Comparison of ENCODE assay signal across 14 cellular contexts in the genomic region with DNA sequence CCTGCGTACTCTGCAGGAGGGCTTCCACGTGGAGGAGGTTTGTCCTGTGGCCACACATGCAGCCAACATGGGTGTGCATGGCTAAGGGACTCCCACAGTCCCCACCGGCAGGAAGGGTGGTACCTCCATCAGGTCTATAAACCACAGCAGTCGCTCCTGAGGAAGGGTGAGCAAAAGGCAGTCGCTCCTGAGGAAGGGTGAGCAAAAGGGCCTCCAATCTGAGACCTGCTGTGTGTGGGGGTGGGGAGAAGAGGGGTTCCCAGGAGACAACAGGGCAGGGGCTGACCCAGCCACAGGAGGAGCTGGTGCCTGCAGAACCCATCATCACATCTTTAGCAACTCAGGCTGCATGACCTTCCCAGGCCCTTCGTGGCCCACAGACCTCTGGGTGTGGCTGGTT. TPM values are rescaled to one million over a fixed set of nuclear protein-coding genes. Genes with fewer than 3 reads are reported as not detected.
DNase-seq lines count a peak whose midpoint lies in the region; ATAC-seq and TF ChIP-seq lines count a peak whose summit lies in the region.
"Had no signal": no experiment of that assay in that cellular context is flagged by ENCODE, and none has a peak within 500 bp of the region (broad histone marks: within the 10 kb centered on the region; RNA-seq: fewer than 3 reads in every experiment).

No MANE protein-coding gene starts in this region.

- no peak overlapping the region for H2BK12ac ChIP-seq in neuronal stem cell (ENCODE audit: low read length)

- no peak overlapping the region for H3K18ac ChIP-seq in neuronal stem cell (ENCODE audit: low read length)

- no peak overlapping the region for H3K23ac ChIP-seq in neuronal stem cell (ENCODE audit: low read depth, low read length, poor library complexity)

- in situ Hi-C loops in ACHN (cut with HindIII; ENCODE audit: low pct_ligation_motif_present, low pct_unique_long_range_greater_than_20kb, low sequenced_read_pairs): no loop called here

- no peak for TF ChIP-seq CTCF in CD4-positive, alpha-beta T cell (IDR thresholded peaks at IDR 0.05)

- H3K4ac ChIP-seq in neuronal stem cell (ENCODE audit: low read length): no peak overlapping the region

- peak overlapping the region; percentile 4 for H3K27ac Mint-ChIP-seq in CD4-positive, alpha-beta T cell
- H3K27ac Mint-ChIP-seq in dendritic cell treated with granulocyte-macrophage colony-stimulating factor and Interleukin-4, amounts not matched to agents 40 ng/mL and 50 ng/mL, for 4 days: peak overlapping the region; percentile 16

- peaks cover 18 to 25% of the 10 kb centered on the region in 2 donors for H3K4me1 ChIP-seq in neuronal stem cell (ENCODE audit: control insufficient read depth in 2 of 2, insufficient read depth in 1 of 2, low read depth in 1 of 2, low read length in 2 of 2)
- H3K4me1 ChIP-seq: BE2C, Caco-2 had no signal

- no peaks in the 10 kb centered on the region for H3K9me3 ChIP-seq in CD4-positive, alpha-beta T cell (ENCODE audit: control insufficient read depth, low read length)
- H3K9me3 ChIP-seq in neuronal stem cell (replicated peaks in 1 of 2; ENCODE audit: control insufficient read depth in 2 of 2, insufficient read depth in 1 of 2, low read depth in 1 of 2, low read length in 2 of 2): no peaks in the 10 kb centered on the region
- H3K9me3 ChIP-seq: BE2C, Caco-2 had no signal

- no peak overlapping the region for H4K91ac ChIP-seq in neuronal stem cell (ENCODE audit: low read depth, low read length, poor library complexity)

- H2BK120ac ChIP-seq in neuronal stem cell (ENCODE audit: low read depth, low read length): no peak overlapping the region

- no peak overlapping the region for H3K14ac ChIP-seq in neuronal stem cell (ENCODE audit: low read length)

- no peak overlapping the region for H2AFZ ChIP-seq in neuronal stem cell (ENCODE audit: low read length)

- H3K9ac ChIP-seq in neuronal stem cell (ENCODE audit: low read depth, low read length, poor library complexity): peak overlapping the region; percentile 55

- H3K9me3 Mint-ChIP-seq in CD4-positive, alpha-beta T cell: no peaks in the 10 kb centered on the region
- peaks cover 14% of the 10 kb centered on the region for H3K9me3 Mint-ChIP-seq in dendritic cell treated with granulocyte-macrophage colony-stimulating factor and Interleukin-4, amounts not matched to agents 40 ng/mL and 50 ng/mL, for 4 days
- H3K9me3 Mint-ChIP-seq: CD8-positive, alpha-beta memory T cell had no signal

- H3K27me3 Mint-ChIP-seq in CD4-positive, alpha-beta T cell: no peaks in the 10 kb centered on the region
- peaks cover 2% of the 10 kb centered on the region for H3K27me3 Mint-ChIP-seq in dendritic cell treated with granulocyte-macrophage colony-stimulating factor and Interleukin-4, amounts not matched to agents 40 ng/mL and 50 ng/mL, for 4 days
- H3K27me3 Mint-ChIP-seq: CD8-positive, alpha-beta memory T cell had no signal

- H4K8ac ChIP-seq in neuronal stem cell (ENCODE audit: low read depth, low read length): no peak overlapping the region

- H2BK15ac ChIP-seq in neuronal stem cell (ENCODE audit: low read length): no peak overlapping the region

- H3K4me3 ChIP-seq in H7 (ENCODE audit: insufficient read depth, low read depth, low read length) (no peak overlapping the region), neuronal stem cell (ENCODE audit: low read length in 2 of 2) (peak overlapping the region in 1 of 2 donors; percentile 38)

- no peak overlapping the region for H2AK5ac ChIP-seq in neuronal stem cell (ENCODE audit: low read depth, low read length)

- H3K79me1 ChIP-seq in neuronal stem cell (ENCODE audit: low read depth, low read length): no peaks in the 10 kb centered on the region

- no peak overlapping the region for H3K4me2 ChIP-seq in neuronal stem cell (ENCODE audit: insufficient read depth, low read length, poor library complexity, severe bottlenecking)

- CTCF ChIA-PET in CD4-positive, alpha-beta T cell (lab: Charles Lee): interaction anchor here (0.7 kb wide), 1 partner anchor 89 kb away, joined by 3 read pairs; no protein-coding TSS in a partner anchor

- ATAC-seq in CD4-positive, alpha-beta T cell (ENCODE audit: poor library complexity): no peak
- ATAC-seq: HCT116 had no signal

- peaks cover 16% of the 10 kb centered on the region for H3K4me1 Mint-ChIP-seq in CD4-positive, alpha-beta T cell (ENCODE audit: low read depth)
- H3K4me1 Mint-ChIP-seq in dendritic cell treated with granulocyte-macrophage colony-stimulating factor and Interleukin-4, amounts not matched to agents 40 ng/mL and 50 ng/mL, for 4 days (ENCODE audit: low read depth): peaks cover 65% of the 10 kb centered on the region

- no peaks in the 10 kb centered on the region for H3K36me3 Mint-ChIP-seq in CD4-positive, alpha-beta T cell (ENCODE audit: low read depth)
- peaks cover 9% of the 10 kb centered on the region for H3K36me3 Mint-ChIP-seq in dendritic cell treated with granulocyte-macrophage colony-stimulating factor and Interleukin-4, amounts not matched to agents 40 ng/mL and 50 ng/mL, for 4 days (ENCODE audit: low read depth)

- POLR2A ChIA-PET in CD4-positive, alpha-beta T cell (lab: Charles Lee): interaction anchor here (1.0 kb wide), 1 partner anchor 235 kb away, joined by 3 read pairs; no protein-coding TSS in a partner anchor

- H3K27ac ChIP-seq in CD4-positive, alpha-beta T cell (ENCODE audit: low read depth, low read length): no peak overlapping the region
- no peak overlapping the region for H3K27ac ChIP-seq in neuronal stem cell (replicated peaks; ENCODE audit: low read length)
- H3K27ac ChIP-seq: C4-2B had no signal

- intact Hi-C loops in CD4-positive, alpha-beta T cell (cut with DNase I, micrococcal nuclease): no loop called here
- intact Hi-C loops in dendritic cell treated with granulocyte-macrophage colony-stimulating factor and Interleukin-4, amounts not matched to agents 40 ng/mL and 50 ng/mL, for 4 days (cut with micrococcal nuclease): no loop called here

- H3K4me3 Mint-ChIP-seq in CD4-positive, alpha-beta T cell: no peak overlapping the region
- H3K4me3 Mint-ChIP-seq in dendritic cell treated with granulocyte-macrophage colony-stimulating factor and Interleukin-4, amounts not matched to agents 40 ng/mL and 50 ng/mL, for 4 days: no peak overlapping the region

- no CpG with 5 or more reads among the region's 6 CpGs for WGBS in neuronal stem cell (ENCODE audit: extremely low coverage in 2 of 2, insufficient read length in 2 of 2, insufficient replicate concordance in 1 of 2), 2 donors

- no peaks in the 10 kb centered on the region for H3K27me3 ChIP-seq in CD4-positive, alpha-beta T cell (ENCODE audit: control insufficient read depth, insufficient read depth, low read length)
- H3K27me3 ChIP-seq in H7 (ENCODE audit: control insufficient read depth, insufficient read depth, low read length) (no peaks in the 10 kb centered on the region), neuronal stem cell (ENCODE audit: control insufficient read depth in 3 of 3, insufficient read depth in 3 of 3, low read depth in 1 of 3, low read length in 3 of 3) (no peaks in the 10 kb centered on the region)
- H3K27me3 ChIP-seq: BE2C had no signal

- H3K36me3 ChIP-seq in H7 (replicated peaks; ENCODE audit: control insufficient read depth, insufficient read depth, low read length) (no peaks in the 10 kb centered on the region), neuronal stem cell (replicated peaks in 1 of 2; ENCODE audit: control insufficient read depth in 2 of 2, insufficient read depth in 2 of 2, low read length in 2 of 2) (peaks cover 0 to 2% of the 10 kb centered on the region in 2 donors)
- H3K36me3 ChIP-seq: BE2C had no signal

- H2BK5ac ChIP-seq in neuronal stem cell (ENCODE audit: low read length): no peak overlapping the region

- DNase-seq in CD4-positive, alpha-beta T cell: no peak
- DNase-seq in H7 (peak; percentile 12), neuronal stem cell (ENCODE audit: low spot score) (no peak), SKM-1 (lab: John Stamatoyannopoulos, UW; ENCODE audit: unreplicated experiment) (no peak), ACHN (no peak), NCI-H510A (lab: John Stamatoyannopoulos, UW) (no peak)
- DNase-seq: BE2C; Caco-2; CD8-positive, alpha-beta memory T cell; DMS53; GF-D8 had no signal

RNA-seq across cellular contexts. Expression of a gene that starts 30.3 kb away (rescaled TPM):
- 100 to 1,000 TPM; 247 to 258 TPM for total RNA-seq in CD4-positive, alpha-beta T cell
- 16.7 and 17.4 TPM in 2 replicates for total RNA-seq in H7 (2014; rRNA removed; shearing (Covaris generic))
- polyA plus RNA-seq in neuronal stem cell (2013, experiment 1 of 2): 13.9 TPM
- polyA plus RNA-seq in neuronal stem cell (2013, experiment 2 of 2): 13.8 TPM

Comparison
In these comparisons a context has a peak if more than half of its experiments do, and no peak if none do; other contexts are left out.
1. RNA of a gene that starts 30.3 kb away (total RNA-seq): 247 to 258 TPM in CD4-positive, alpha-beta T cell; 16.7 to 17.4 TPM in H7; every median in the first group is over 10 times any median in the second.